Comparison of ENCODE assay signal across 14 cellular contexts in the genomic region with DNA sequence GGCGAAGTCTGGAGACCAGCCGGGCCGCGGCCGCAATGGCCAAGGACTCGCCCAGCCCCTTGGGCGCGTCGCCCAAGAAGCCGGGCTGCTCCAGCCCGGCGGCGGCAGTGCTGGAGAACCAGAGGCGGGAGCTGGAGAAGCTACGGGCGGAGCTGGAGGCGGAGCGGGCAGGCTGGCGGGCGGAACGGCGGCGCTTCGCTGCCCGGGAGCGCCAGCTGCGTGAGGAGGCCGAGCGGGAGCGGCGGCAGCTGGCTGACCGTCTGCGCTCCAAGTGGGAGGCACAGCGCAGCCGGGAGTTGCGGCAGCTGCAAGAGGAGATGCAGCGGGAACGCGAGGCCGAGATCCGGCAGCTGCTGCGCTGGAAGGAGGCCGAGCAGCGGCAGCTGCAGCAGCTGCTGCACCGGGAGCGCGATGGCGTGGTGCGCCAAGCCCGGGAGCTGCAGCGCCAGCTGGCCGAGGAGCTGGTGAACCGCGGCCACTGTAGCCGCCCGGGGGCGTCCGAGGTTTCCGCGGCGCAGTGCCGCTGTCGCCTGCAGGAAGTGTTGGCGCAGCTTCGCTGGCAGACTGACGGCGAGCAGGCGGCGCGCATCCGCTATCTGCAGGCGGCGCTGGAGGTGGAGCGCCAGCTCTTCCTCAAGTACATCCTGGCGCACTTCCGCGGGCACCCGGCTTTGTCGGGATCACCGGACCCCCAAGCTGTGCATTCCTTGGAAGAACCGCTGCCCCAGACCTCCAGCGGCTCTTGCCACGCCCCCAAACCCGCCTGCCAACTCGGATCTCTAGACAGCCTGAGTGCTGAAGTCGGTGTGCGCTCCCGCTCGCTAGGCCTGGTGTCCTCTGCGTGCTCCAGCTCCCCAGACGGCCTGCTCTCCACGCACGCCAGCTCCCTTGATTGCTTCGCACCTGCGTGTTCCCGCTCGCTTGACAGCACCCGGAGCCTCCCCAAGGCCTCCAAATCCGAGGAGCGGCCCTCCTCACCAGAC. TPM values are rescaled to one million over a fixed set of nuclear protein-coding genes. Genes with fewer than 3 reads are reported as not detected.
DNase-seq lines count a peak whose midpoint lies in the region; ATAC-seq and TF ChIP-seq lines count a peak whose summit lies in the region.
"Not testable (repeated sequence)": the region's sequence is repeated elsewhere in the genome, so short reads cannot be mapped to it uniquely, and the experiment has no call there.
"Had no signal": no experiment of that assay in that cellular context is flagged by ENCODE, and none has a peak within 500 bp of the region (broad histone marks: within the 10 kb centered on the region; RNA-seq: fewer than 3 reads in every experiment).

No MANE protein-coding gene starts in this region.

- not testable (repeated sequence) for H3K4me3 ChIP-seq in thoracic aorta

- not testable (repeated sequence) for TF ChIP-seq CTCF in activated B cell treated with CpG ODN at 0.5 μM for 24 hours (IDR thresholded peaks at IDR 0.05); thoracic aorta (IDR thresholded peaks at IDR 0.05)

- H3K36me3 Mint-ChIP-seq in activated B cell treated with CpG ODN at 0.5 μM for 24 hours (ENCODE audit: low read depth); memory B cell: not testable (repeated sequence)

- CTCF ChIA-PET in activated B cell treated with CpG ODN at 0.5 μM for 24 hours (lab: Charles Lee), result not testable (repeated sequence)

- not testable (repeated sequence) for H3K27ac ChIP-seq in thoracic aorta

- ATAC-seq in GM18520 (IDR thresholded peaks at IDR 0.05; ENCODE audit: unreplicated experiment) (peak; percentile 65), GM21423 (IDR thresholded peaks at IDR 0.05; ENCODE audit: unreplicated experiment) (peak; percentile 84), HG02852 (IDR thresholded peaks at IDR 0.05; ENCODE audit: unreplicated experiment) (peak; percentile 54), HG03432 (IDR thresholded peaks at IDR 0.05; ENCODE audit: unreplicated experiment) (peak; percentile 79), activated B cell treated with CpG ODN at 0.5 μM for 24 hours (ENCODE audit: low read depth) (peak; percentile 88), esophagus mucosa (peak; percentile 58), memory B cell (ENCODE audit: low read depth) (peak; percentile 84), thoracic aorta (ENCODE audit: insufficient number of reproducible peaks, low FRiP score, low read depth) (peak; percentile 50)

- not testable (repeated sequence) for H3K4me3 Mint-ChIP-seq in activated B cell treated with CpG ODN at 0.5 μM for 24 hours, memory B cell

- not testable (repeated sequence) for H3K9me3 ChIP-seq in thoracic aorta

- H3K27ac Mint-ChIP-seq in activated B cell treated with CpG ODN at 0.5 μM for 24 hours, memory B cell: not testable (repeated sequence)

- H3K4me1 Mint-ChIP-seq in activated B cell treated with CpG ODN at 0.5 μM for 24 hours, memory B cell: not testable (repeated sequence)

- DNase-seq in activated B cell treated with CpG ODN at 0.5 μM for 24 hours; memory B cell (ENCODE audit: low spot score in 2 of 2); thoracic aorta (ENCODE audit: low spot score): not testable (repeated sequence)

- H3K27me3 ChIP-seq in thoracic aorta (replicated peaks; ENCODE audit: insufficient read depth), result not testable (repeated sequence)

- not testable (repeated sequence) for H3K27me3 Mint-ChIP-seq in activated B cell treated with CpG ODN at 0.5 μM for 24 hours, memory B cell

- intact Hi-C loops in activated B cell treated with CpG ODN at 0.5 μM for 24 hours (cut with micrococcal nuclease), result not testable (repeated sequence)

- not testable (repeated sequence) for H3K36me3 ChIP-seq in thoracic aorta

- POLR2A ChIA-PET in activated B cell treated with CpG ODN at 0.5 μM for 24 hours (lab: Charles Lee), result not testable (repeated sequence)

- H3K4me1 ChIP-seq in thoracic aorta (ENCODE audit: control insufficient read depth in 1 of 2, low read depth in 2 of 2), result not testable (repeated sequence)

- H3K9me3 Mint-ChIP-seq in activated B cell treated with CpG ODN at 0.5 μM for 24 hours, memory B cell: not testable (repeated sequence)

RNA-seq across cellular contexts. Expression of a gene that starts 0.6 kb away (rescaled TPM):
- total RNA-seq in activated B cell treated with CpG ODN at 0.5 μM for 24 hours (0.16 and 0.42 TPM in 2 replicates), esophagus mucosa (not detected), thoracic aorta (not detected)
- total RNA-seq: epithelial cell of proximal tubule, osteoblast, PC-9, sigmoid colon, stomach, ureter had no signal

RNA-seq across cellular contexts. Expression of a gene that starts 33.1 kb away (rescaled TPM):
- 6.5 and 7.1 TPM in 2 replicates for total RNA-seq in activated B cell treated with CpG ODN at 0.5 μM for 24 hours
- total RNA-seq in esophagus mucosa, result 2.1 TPM
- total RNA-seq in thoracic aorta, result 1 to 10 TPM; 2.8 to 8.2 TPM
